ENCODE assay signal across 1 cellular context in the genomic region with DNA sequence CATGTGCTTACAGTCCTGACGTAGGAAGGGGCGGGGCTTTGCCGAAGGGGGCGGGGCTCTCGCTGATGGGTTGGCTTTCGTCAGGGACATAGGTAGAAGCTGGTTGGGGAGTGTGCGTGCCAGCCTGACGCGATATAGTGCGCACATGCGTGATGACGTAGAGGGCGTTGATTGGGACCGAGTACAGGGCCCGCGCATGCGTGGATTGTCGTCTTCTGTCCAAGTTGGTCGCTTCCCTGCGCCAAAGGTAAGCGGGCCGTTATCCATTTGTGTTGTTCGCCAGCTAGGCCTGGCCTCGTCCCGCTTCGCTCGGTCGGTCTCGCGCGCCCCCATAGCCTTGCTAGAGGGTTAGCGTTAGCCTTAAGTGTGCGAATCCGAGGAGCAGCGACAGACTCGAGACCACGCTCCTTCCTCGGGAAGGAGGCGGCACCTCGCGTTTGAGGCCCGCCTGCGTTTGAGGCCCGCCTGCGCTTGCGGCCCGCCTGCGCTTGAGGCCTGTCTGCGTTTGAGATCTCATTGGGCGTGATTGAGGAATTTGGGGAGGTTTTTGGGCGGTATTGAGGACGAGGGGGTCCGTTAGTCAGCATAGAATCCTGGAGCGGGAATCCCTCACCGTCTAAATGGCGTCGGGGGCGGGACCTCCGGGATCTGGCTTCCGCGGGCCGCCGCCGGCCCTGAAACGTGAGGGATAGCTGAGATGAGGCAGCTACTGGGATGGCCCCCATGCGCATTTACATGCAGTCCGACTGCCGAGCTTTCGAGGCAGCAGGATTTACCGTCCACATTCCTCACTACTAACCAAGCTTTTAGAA.
A peak's percentile ranks its signal among the peaks of the same experiment; 100 is the strongest.
TF ChIP-seq lines count a peak whose summit lies in the region.

Gene XRCC6, plus strand, starts transcription at position 197 of the 812 bp plus-strand sequence. CDS start 710 bp downstream, outside the sequence.

TF ChIP-seq in HepG2, 621 proteins besides CTCF, POLR2A, EP300 and RAD21 (continued from another document and continues in another):
- TF ChIP-seq, protein P1, sequence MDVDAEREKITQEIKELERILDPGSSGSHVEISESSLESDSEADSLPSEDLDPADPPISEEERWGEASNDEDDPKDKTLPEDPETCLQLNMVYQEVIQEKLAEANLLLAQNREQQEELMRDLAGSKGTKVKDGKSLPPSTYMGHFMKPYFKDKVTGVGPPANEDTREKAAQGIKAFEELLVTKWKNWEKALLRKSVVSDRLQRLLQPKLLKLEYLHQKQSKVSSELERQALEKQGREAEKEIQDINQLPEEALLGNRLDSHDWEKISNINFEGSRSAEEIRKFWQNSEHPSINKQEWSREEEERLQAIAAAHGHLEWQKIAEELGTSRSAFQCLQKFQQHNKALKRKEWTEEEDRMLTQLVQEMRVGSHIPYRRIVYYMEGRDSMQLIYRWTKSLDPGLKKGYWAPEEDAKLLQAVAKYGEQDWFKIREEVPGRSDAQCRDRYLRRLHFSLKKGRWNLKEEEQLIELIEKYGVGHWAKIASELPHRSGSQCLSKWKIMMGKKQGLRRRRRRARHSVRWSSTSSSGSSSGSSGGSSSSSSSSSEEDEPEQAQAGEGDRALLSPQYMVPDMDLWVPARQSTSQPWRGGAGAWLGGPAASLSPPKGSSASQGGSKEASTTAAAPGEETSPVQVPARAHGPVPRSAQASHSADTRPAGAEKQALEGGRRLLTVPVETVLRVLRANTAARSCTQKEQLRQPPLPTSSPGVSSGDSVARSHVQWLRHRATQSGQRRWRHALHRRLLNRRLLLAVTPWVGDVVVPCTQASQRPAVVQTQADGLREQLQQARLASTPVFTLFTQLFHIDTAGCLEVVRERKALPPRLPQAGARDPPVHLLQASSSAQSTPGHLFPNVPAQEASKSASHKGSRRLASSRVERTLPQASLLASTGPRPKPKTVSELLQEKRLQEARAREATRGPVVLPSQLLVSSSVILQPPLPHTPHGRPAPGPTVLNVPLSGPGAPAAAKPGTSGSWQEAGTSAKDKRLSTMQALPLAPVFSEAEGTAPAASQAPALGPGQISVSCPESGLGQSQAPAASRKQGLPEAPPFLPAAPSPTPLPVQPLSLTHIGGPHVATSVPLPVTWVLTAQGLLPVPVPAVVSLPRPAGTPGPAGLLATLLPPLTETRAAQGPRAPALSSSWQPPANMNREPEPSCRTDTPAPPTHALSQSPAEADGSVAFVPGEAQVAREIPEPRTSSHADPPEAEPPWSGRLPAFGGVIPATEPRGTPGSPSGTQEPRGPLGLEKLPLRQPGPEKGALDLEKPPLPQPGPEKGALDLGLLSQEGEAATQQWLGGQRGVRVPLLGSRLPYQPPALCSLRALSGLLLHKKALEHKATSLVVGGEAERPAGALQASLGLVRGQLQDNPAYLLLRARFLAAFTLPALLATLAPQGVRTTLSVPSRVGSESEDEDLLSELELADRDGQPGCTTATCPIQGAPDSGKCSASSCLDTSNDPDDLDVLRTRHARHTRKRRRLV (CRISPR knock-in tag; IDR thresholded peaks at IDR 0.05): 0 out of 2 replicates have a peak, but pooled peaks have one; percentile 16
- TF ChIP-seq, protein P2, sequence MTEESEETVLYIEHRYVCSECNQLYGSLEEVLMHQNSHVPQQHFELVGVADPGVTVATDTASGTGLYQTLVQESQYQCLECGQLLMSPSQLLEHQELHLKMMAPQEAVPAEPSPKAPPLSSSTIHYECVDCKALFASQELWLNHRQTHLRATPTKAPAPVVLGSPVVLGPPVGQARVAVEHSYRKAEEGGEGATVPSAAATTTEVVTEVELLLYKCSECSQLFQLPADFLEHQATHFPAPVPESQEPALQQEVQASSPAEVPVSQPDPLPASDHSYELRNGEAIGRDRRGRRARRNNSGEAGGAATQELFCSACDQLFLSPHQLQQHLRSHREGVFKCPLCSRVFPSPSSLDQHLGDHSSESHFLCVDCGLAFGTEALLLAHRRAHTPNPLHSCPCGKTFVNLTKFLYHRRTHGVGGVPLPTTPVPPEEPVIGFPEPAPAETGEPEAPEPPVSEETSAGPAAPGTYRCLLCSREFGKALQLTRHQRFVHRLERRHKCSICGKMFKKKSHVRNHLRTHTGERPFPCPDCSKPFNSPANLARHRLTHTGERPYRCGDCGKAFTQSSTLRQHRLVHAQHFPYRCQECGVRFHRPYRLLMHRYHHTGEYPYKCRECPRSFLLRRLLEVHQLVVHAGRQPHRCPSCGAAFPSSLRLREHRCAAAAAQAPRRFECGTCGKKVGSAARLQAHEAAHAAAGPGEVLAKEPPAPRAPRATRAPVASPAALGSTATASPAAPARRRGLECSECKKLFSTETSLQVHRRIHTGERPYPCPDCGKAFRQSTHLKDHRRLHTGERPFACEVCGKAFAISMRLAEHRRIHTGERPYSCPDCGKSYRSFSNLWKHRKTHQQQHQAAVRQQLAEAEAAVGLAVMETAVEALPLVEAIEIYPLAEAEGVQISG (CRISPR knock-in tag; IDR thresholded peaks at IDR 0.05): peak; percentile 58
- TF ChIP-seq SP5 (CRISPR knock-in tag; IDR thresholded peaks at IDR 0.05; ENCODE audit: borderline replicate concordance, low read depth) (peak; percentile 32; the same call in 1 of the 2 replicates), GLMP (CRISPR knock-in tag; IDR thresholded peaks at IDR 0.05; ENCODE audit: borderline replicate concordance) (no peak), JUN (CRISPR knock-in tag; IDR thresholded peaks at IDR 0.05) (no peak), AHR (CRISPR knock-in tag; IDR thresholded peaks at IDR 0.05) (no peak), HNRNPK (IDR thresholded peaks at IDR 0.05; ENCODE audit: low read depth, low read length, poor library complexity, severe bottlenecking) (no peak), SP4 (CRISPR knock-in tag; IDR thresholded peaks at IDR 0.05) (peak; percentile 76; the same call in 1 of the 2 replicates), ZNF597 (CRISPR knock-in tag; IDR thresholded peaks at IDR 0.05) (no peak), CREB1 (IDR thresholded peaks at IDR 0.05) (peak; percentile 99), CREB1 (CRISPR knock-in tag; IDR thresholded peaks at IDR 0.05) (peak; percentile 96), ZNF841 (CRISPR knock-in tag; IDR thresholded peaks at IDR 0.05; ENCODE audit: borderline replicate concordance) (no peak), BORCS8-MEF2B (CRISPR knock-in tag; IDR thresholded peaks at IDR 0.05) (peak; percentile 80), TGIF2 (CRISPR knock-in tag; IDR thresholded peaks at IDR 0.05) (peak; percentile 58; the same call in 1 of the 2 replicates), KDM3A (CRISPR knock-in tag; IDR thresholded peaks at IDR 0.05; ENCODE audit: low read depth) (peak; percentile 21), PAWR (CRISPR knock-in tag; IDR thresholded peaks at IDR 0.05; ENCODE audit: borderline replicate concordance) (no peak), RFX5 (IDR thresholded peaks at IDR 0.05; ENCODE audit: low read depth, low read length) (peak; percentile 76), ZKSCAN1 (IDR thresholded peaks at IDR 0.05; ENCODE audit: low read length) (no peak), NFE2 (CRISPR knock-in tag; IDR thresholded peaks at IDR 0.05) (no peak), ZFP36L1 (CRISPR knock-in tag; IDR thresholded peaks at IDR 0.05) (no peak; the same call in 1 of the 2 replicates), ZNF468 (CRISPR knock-in tag; IDR thresholded peaks at IDR 0.05) (no peak), SNAI1 (CRISPR knock-in tag; IDR thresholded peaks at IDR 0.05; ENCODE audit: borderline replicate concordance) (no peak), ZNF383 (CRISPR knock-in tag; IDR thresholded peaks at IDR 0.05; ENCODE audit: borderline replicate concordance) (no peak), ZSCAN25 (CRISPR knock-in tag; IDR thresholded peaks at IDR 0.05) (peak; percentile 86), ZNF781 (CRISPR knock-in tag; IDR thresholded peaks at IDR 0.05; ENCODE audit: borderline replicate concordance, not compliant biosample characterization) (peak; percentile 50), THAP11 (CRISPR knock-in tag; IDR thresholded peaks at IDR 0.05) (peak; percentile 84), HNF4A (CRISPR knock-in tag; IDR thresholded peaks at IDR 0.05) (no peak), IKZF4 (CRISPR knock-in tag; IDR thresholded peaks at IDR 0.05; ENCODE audit: borderline replicate concordance, low read depth, not compliant biosample characterization) (no peak), ZNF614 (CRISPR knock-in tag; IDR thresholded peaks at IDR 0.05; ENCODE audit: borderline replicate concordance) (no peak), IKZF1 (IDR thresholded peaks at IDR 0.05) (no peak), ZMAT3 (CRISPR knock-in tag; conservative IDR thresholded peaks at IDR 0.05) (0 out of 2 replicates have a peak, but pooled peaks have one; percentile 79), DMAP1 (CRISPR knock-in tag; IDR thresholded peaks at IDR 0.05) (peak; percentile 93), ZNF20 (CRISPR knock-in tag; IDR thresholded peaks at IDR 0.05) (no peak), TBL1XR1 (IDR thresholded peaks at IDR 0.05; ENCODE audit: borderline replicate concordance, low read length, partially characterized antibody) (no peak), ZNF12 (CRISPR knock-in tag; IDR thresholded peaks at IDR 0.05) (no peak), ZNF24 (IDR thresholded peaks at IDR 0.05) (no peak), HMG20A (CRISPR knock-in tag; IDR thresholded peaks at IDR 0.05; ENCODE audit: borderline replicate concordance) (no peak), NONO (IDR thresholded peaks at IDR 0.05) (no peak), NONO (CRISPR knock-in tag; conservative IDR thresholded peaks at IDR 0.05) (peak; percentile 77; the same call in 1 of the 2 replicates), KMT2B (CRISPR knock-in tag; IDR thresholded peaks at IDR 0.05) (peak; percentile 73), NR2F6 (IDR thresholded peaks at IDR 0.05) (no peak), NR2F6 (CRISPR knock-in tag; IDR thresholded peaks at IDR 0.05) (no peak), NRL (CRISPR knock-in tag; IDR thresholded peaks at IDR 0.05; ENCODE audit: borderline replicate concordance) (peak; percentile 72), ZFP37 (CRISPR knock-in tag; IDR thresholded peaks at IDR 0.05; ENCODE audit: borderline replicate concordance) (no peak), MXI1 (IDR thresholded peaks at IDR 0.05; ENCODE audit: borderline replicate concordance, low read depth, low read length) (peak; percentile 58; the same call in 1 of the 3 replicates), SIN3A (IDR thresholded peaks at IDR 0.05; ENCODE audit: borderline replicate concordance, low read depth, low read length) (peak; percentile 76; the same call in 1 of the 2 replicates), BHLHE40 (IDR thresholded peaks at IDR 0.05; ENCODE audit: low read length) (peak; percentile 57; the same call in 1 of the 2 replicates), ZNF510 (CRISPR knock-in tag; IDR thresholded peaks at IDR 0.05; ENCODE audit: low read depth) (no peak; the same call in 1 of the 2 replicates)
- TF ChIP-seq, protein P3, sequence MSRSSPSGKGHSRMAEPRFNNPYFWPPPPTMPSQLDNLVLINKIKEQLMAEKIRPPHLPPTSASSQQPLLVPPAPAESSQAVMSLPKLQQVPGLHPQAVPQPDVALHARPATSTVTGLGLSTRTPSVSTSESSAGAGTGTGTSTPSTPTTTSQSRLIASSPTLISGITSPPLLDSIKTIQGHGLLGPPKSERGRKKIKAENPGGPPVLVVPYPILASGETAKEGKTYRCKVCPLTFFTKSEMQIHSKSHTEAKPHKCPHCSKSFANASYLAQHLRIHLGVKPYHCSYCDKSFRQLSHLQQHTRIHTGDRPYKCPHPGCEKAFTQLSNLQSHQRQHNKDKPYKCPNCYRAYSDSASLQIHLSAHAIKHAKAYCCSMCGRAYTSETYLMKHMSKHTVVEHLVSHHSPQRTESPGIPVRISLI (CRISPR knock-in tag; IDR thresholded peaks at IDR 0.05; ENCODE audit: borderline replicate concordance): no peak
- TF ChIP-seq, protein P4, sequence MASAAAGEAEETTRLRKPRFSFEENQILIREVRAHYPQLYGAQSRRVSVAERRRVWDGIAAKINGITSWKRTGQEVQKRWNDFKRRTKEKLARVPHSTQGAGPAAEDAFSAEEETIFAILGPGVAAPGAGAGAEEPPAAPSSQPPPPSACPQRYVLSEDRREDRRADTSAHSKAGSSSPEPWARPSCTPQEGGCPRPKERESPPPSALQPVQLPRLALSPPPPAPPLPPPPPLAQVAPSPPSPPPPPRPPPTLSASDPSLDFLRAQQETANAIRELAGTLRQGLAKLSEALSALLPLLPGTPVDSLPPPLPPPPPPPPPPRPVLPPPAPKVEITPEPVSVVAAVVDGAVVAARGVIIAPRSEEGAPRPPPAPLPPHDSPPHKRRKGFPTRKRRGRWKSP (CRISPR knock-in tag; IDR thresholded peaks at IDR 0.05): peak; percentile 21; the same call in 1 of the 2 replicates
- TF ChIP-seq, protein P5, sequence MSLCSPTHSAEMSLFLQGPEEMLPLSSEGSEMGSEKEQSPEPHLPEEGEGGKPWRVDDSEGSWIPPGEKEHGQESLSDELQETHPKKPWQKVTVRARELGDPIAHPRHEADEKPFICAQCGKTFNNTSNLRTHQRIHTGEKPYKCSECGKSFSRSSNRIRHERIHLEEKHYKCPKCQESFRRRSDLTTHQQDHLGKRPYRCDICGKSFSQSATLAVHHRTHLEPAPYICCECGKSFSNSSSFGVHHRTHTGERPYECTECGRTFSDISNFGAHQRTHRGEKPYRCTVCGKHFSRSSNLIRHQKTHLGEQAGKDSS (CRISPR knock-in tag; IDR thresholded peaks at IDR 0.05; ENCODE audit: borderline replicate concordance, low read depth): no peak
- TF ChIP-seq, protein P6, sequence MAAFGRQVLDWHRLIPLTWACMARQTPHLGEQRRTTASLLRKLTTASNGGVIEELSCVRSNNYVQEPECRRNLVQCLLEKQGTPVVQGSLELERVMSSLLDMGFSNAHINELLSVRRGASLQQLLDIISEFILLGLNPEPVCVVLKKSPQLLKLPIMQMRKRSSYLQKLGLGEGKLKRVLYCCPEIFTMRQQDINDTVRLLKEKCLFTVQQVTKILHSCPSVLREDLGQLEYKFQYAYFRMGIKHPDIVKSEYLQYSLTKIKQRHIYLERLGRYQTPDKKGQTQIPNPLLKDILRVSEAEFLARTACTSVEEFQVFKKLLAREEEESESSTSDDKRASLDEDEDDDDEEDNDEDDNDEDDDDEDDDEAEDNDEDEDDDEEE (CRISPR knock-in tag; IDR thresholded peaks at IDR 0.05): no peak
